1 cellular context compared by ENCODE assay signal in genomic region chr22:26658671-26659478, GRCh38.
TF ChIP-seq lines count a peak whose summit lies in the region.

No MANE protein-coding gene starts in this region.

TF ChIP-seq in GM12878, 131 proteins besides CTCF, POLR2A, EP300 and RAD21 (continued from another document):
- TF ChIP-seq, protein P1, sequence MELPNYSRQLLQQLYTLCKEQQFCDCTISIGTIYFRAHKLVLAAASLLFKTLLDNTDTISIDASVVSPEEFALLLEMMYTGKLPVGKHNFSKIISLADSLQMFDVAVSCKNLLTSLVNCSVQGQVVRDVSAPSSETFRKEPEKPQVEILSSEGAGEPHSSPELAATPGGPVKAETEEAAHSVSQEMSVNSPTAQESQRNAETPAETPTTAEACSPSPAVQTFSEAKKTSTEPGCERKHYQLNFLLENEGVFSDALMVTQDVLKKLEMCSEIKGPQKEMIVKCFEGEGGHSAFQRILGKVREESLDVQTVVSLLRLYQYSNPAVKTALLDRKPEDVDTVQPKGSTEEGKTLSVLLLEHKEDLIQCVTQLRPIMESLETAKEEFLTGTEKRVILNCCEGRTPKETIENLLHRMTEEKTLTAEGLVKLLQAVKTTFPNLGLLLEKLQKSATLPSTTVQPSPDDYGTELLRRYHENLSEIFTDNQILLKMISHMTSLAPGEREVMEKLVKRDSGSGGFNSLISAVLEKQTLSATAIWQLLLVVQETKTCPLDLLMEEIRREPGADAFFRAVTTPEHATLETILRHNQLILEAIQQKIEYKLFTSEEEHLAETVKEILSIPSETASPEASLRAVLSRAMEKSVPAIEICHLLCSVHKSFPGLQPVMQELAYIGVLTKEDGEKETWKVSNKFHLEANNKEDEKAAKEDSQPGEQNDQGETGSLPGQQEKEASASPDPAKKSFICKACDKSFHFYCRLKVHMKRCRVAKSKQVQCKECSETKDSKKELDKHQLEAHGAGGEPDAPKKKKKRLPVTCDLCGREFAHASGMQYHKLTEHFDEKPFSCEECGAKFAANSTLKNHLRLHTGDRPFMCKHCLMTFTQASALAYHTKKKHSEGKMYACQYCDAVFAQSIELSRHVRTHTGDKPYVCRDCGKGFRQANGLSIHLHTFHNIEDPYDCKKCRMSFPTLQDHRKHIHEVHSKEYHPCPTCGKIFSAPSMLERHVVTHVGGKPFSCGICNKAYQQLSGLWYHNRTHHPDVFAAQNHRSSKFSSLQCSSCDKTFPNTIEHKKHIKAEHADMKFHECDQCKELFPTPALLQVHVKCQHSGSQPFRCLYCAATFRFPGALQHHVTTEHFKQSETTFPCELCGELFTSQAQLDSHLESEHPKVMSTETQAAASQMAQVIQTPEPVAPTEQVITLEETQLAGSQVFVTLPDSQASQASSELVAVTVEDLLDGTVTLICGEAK (IDR thresholded peaks at IDR 0.05; ENCODE audit: borderline replicate concordance): no peak
- TF ChIP-seq ZNF217 (IDR thresholded peaks at IDR 0.05): no peak
- TF ChIP-seq ZNF384 (IDR thresholded peaks at IDR 0.05; ENCODE audit: borderline replicate concordance, low read depth, low read length): no peak
- no peak for TF ChIP-seq LARP7 (IDR thresholded peaks at IDR 0.05)
- TF ChIP-seq SP1 (IDR thresholded peaks at IDR 0.05; ENCODE audit: low read depth, low read length): no peak
- no peak for TF ChIP-seq TARDBP (IDR thresholded peaks at IDR 0.05; ENCODE audit: borderline replicate concordance)
- no peak for TF ChIP-seq POLR2AphosphoS5 (IDR thresholded peaks at IDR 0.05; ENCODE audit: low read length)
- TF ChIP-seq GABPA (IDR thresholded peaks at IDR 0.05; ENCODE audit: low read depth): no peak
- TF ChIP-seq HDAC6 (IDR thresholded peaks at IDR 0.05; ENCODE audit: unreplicated experiment): no peak
- no peak for TF ChIP-seq NR2F1 (conservative IDR thresholded peaks at IDR 0.05)
- no peak for TF ChIP-seq JUND (IDR thresholded peaks at IDR 0.05; ENCODE audit: low read depth, low read length)
- TF ChIP-seq, protein P2, sequence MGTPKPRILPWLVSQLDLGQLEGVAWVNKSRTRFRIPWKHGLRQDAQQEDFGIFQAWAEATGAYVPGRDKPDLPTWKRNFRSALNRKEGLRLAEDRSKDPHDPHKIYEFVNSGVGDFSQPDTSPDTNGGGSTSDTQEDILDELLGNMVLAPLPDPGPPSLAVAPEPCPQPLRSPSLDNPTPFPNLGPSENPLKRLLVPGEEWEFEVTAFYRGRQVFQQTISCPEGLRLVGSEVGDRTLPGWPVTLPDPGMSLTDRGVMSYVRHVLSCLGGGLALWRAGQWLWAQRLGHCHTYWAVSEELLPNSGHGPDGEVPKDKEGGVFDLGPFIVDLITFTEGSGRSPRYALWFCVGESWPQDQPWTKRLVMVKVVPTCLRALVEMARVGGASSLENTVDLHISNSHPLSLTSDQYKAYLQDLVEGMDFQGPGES (IDR thresholded peaks at IDR 0.05): no peak
- TF ChIP-seq ZNF274 (IDR thresholded peaks at IDR 0.05; ENCODE audit: insufficient read depth, insufficient read length): no peak
- no peak for TF ChIP-seq SMARCA5 (IDR thresholded peaks at IDR 0.05)
